ENCODE assay signal across 9 cellular contexts in genomic region chr4:140099993-140100392, GRCh38. TPM values are rescaled to one million over a fixed set of nuclear protein-coding genes. Genes with fewer than 3 reads are reported as not detected.
DNase-seq lines count a peak whose midpoint lies in the region; ATAC-seq and TF ChIP-seq lines count a peak whose summit lies in the region.
"Had no signal": no experiment of that assay in that cellular context is flagged by ENCODE, and none has a peak within 500 bp of the region (broad histone marks: within the 10 kb centered on the region; RNA-seq: fewer than 3 reads in every experiment).

No MANE protein-coding gene starts in this region.

- intact Hi-C loops in esophagus squamous epithelium (cut with DNase I) = no loop called here
- intact Hi-C loops in sigmoid colon (cut with DNase I) = loop anchor here (5.0 kb wide), 1 partner anchor 52 kb away; the partner anchor contains the start of gene MAML3

- no peak for TF ChIP-seq EP300 in sigmoid colon (IDR thresholded peaks at IDR 0.05)

- peak; percentile 71 for DNase-seq in KBM-7
- peak; percentile 5 for DNase-seq in RPMI8226
- no peak for DNase-seq in esophagus squamous epithelium (lab: John Stamatoyannopoulos, UW)
- DNase-seq in sigmoid colon = peak; percentile 76
- DNase-seq in OCI-M2 (lab: John Stamatoyannopoulos, UW; ENCODE audit: unreplicated experiment) = no peak
- DNase-seq in NCI-H2029 (lab: John Stamatoyannopoulos, UW) = no peak
- DNase-seq in NCI-H2196 (lab: John Stamatoyannopoulos, UW; ENCODE audit: unreplicated experiment) = no peak

- H3K27ac ChIP-seq in esophagus squamous epithelium (peak overlapping the region in 3 of 4 donors; percentile 28 to 43 (median 28)), sigmoid colon (no peak overlapping the region)

- peaks cover 23 to 65% (median 32%) of the 10 kb centered on the region in 3 donors for H3K4me1 ChIP-seq in esophagus squamous epithelium
- peaks cover 0 to 28% (median 18%) of the 10 kb centered on the region in 4 donors for H3K4me1 ChIP-seq in sigmoid colon

- TF ChIP-seq POLR2A in esophagus squamous epithelium (IDR thresholded peaks at IDR 0.05) (no peak), sigmoid colon (IDR thresholded peaks at IDR 0.05) (no peak)

- no peak for ATAC-seq in HG02870 (IDR thresholded peaks at IDR 0.05; ENCODE audit: unreplicated experiment)

- H3K27me3 ChIP-seq in esophagus squamous epithelium (no peaks in the 10 kb centered on the region), sigmoid colon (no peaks in the 10 kb centered on the region)
- H3K27me3 ChIP-seq: suprapubic skin had no signal

- in situ Hi-C loops in KBM-7 (cut with MboI; ENCODE audit: low pct_unique_long_range_greater_than_20kb, low sequenced_read_pairs) = no loop called here

- no peak for TF ChIP-seq CTCF in esophagus squamous epithelium (IDR thresholded peaks at IDR 0.05)
- TF ChIP-seq CTCF in sigmoid colon (IDR thresholded peaks at IDR 0.05) = no peak

- H3K9me3 ChIP-seq in esophagus squamous epithelium (no peaks in the 10 kb centered on the region), sigmoid colon (no peaks in the 10 kb centered on the region)
- H3K9me3 ChIP-seq: suprapubic skin had no signal

- H3K4me3 ChIP-seq in esophagus squamous epithelium (no peak overlapping the region), sigmoid colon (no peak overlapping the region)
- H3K4me3 ChIP-seq: suprapubic skin had no signal

- 30 to 62% methylated on average over 6 of the region's 6 CpGs for WGBS in esophagus squamous epithelium, 2 donors
- WGBS in sigmoid colon, 2 donors = 16 to 26% methylated on average over 6 of the region's 6 CpGs

- no peaks in the 10 kb centered on the region for H3K36me3 ChIP-seq in esophagus squamous epithelium
- no peaks in the 10 kb centered on the region for H3K36me3 ChIP-seq in sigmoid colon
- H3K36me3 ChIP-seq: suprapubic skin had no signal

RNA-seq across cellular contexts. Expression of gene MAML3, which starts 54.0 kb away (rescaled TPM):
- total RNA-seq in esophagus squamous epithelium (10 to 100 TPM in 2 of 4 donors, 1 to 10 TPM in 2; 6.9 to 14.2 (median 8.9) TPM), sigmoid colon (10 to 100 TPM in 1 of 4 donors, 1 to 10 TPM in 3; 5.0 to 16.3 (median 7.6) TPM)
- 1 to 10 TPM; 3.5 to 5.4 (median 4.2) TPM for polyA plus RNA-seq in sigmoid colon

Comparison
In these comparisons a context has a peak if more than half of its experiments do, and no peak if none do; other contexts are left out.
1. DNase-seq: peak in KBM-7 (single experiment), RPMI8226 (single experiment) and sigmoid colon (single experiment); none in esophagus squamous epithelium (single experiment), OCI-M2 (single experiment), NCI-H2029 (single experiment) and NCI-H2196 (single experiment).
2. H3K27ac ChIP-seq: peak in esophagus squamous epithelium (3 of 4); none in sigmoid colon (0 of 4).